Comparison of ENCODE assay signal across 8 cellular contexts in genomic region chr3:169041677-169042171, GRCh38.
DNase-seq lines count a peak whose midpoint lies in the region; ATAC-seq, FAIRE-seq and TF ChIP-seq lines count a peak whose summit lies in the region.
"Had no signal": no experiment of that assay in that cellular context is flagged by ENCODE, and none has a peak within 500 bp of the region (broad histone marks: within the 10 kb centered on the region; RNA-seq: fewer than 3 reads in every experiment).

No MANE protein-coding gene starts in this region.

- H3K9me3 ChIP-seq in OCI-LY7 (ENCODE audit: low read length) (no peaks in the 10 kb centered on the region), Karpas-422 (ENCODE audit: low read length) (no peaks in the 10 kb centered on the region)

- H2AFZ ChIP-seq in OCI-LY7 (ENCODE audit: low read length) (no peak overlapping the region), Karpas-422 (ENCODE audit: low read length) (no peak overlapping the region)

- H3K27me3 ChIP-seq in Karpas-422 (ENCODE audit: low read length): no peaks in the 10 kb centered on the region

- BruUV-seq in OCI-LY7 (replicated peaks; lab: Mats Ljungman, UMichigan): no TSS peak

- H3K4me1 ChIP-seq in OCI-LY7 (ENCODE audit: insufficient read depth, low read length, poor library complexity, severe bottlenecking): no peaks in the 10 kb centered on the region
- H3K4me1 ChIP-seq in Karpas-422 (ENCODE audit: low read length): no peaks in the 10 kb centered on the region

- H3K9me3 Mint-ChIP-seq in effector memory CD8-positive, alpha-beta T cell: peaks cover 4 to 11% of the 10 kb centered on the region in 2 donors

- H3K4me3 ChIP-seq in OCI-LY7 (ENCODE audit: low read depth, low read length, poor library complexity, severe bottlenecking): no peak overlapping the region
- H3K4me3 ChIP-seq in Karpas-422 (ENCODE audit: low read length): no peak overlapping the region
- H3K4me3 ChIP-seq: SK-N-MC had no signal

- DNase-seq in H54 (ENCODE audit: insufficient read length, low spot score) (no peak), OCI-LY7 (ENCODE audit: low spot score) (no peak), epithelial cell of prostate (ENCODE audit: low read depth, low spot score) (no peak), pons (ENCODE audit: low spot score) (peak; percentile 34), Karpas-422 (no peak)
- no peak for DNase-seq in effector memory CD8-positive, alpha-beta T cell

- intact Hi-C loops in OCI-LY7 (cut with micrococcal nuclease; ENCODE audit: unreplicated experiment): no loop called here

- no peak overlapping the region for H3K9ac ChIP-seq in Karpas-422 (ENCODE audit: low read length)

- CTCF ChIA-PET in OCI-LY7 (lab: Charles Lee; ENCODE audit: unreplicated experiment): no interaction called here

- H3K79me2 ChIP-seq in OCI-LY7 (ENCODE audit: insufficient read depth, low read depth, low read length) (no peaks in the 10 kb centered on the region), Karpas-422 (ENCODE audit: low read length) (no peaks in the 10 kb centered on the region)

- H4K20me1 ChIP-seq in OCI-LY7 (ENCODE audit: insufficient read depth, low read length) (no peaks in the 10 kb centered on the region), Karpas-422 (ENCODE audit: insufficient read depth, low read depth, low read length) (no peaks in the 10 kb centered on the region)

- no peak overlapping the region for H3K27ac Mint-ChIP-seq in effector memory CD8-positive, alpha-beta T cell

- H3K4me3 Mint-ChIP-seq in effector memory CD8-positive, alpha-beta T cell: no peak overlapping the region

- no peak overlapping the region for H3K27ac ChIP-seq in OCI-LY7 (ENCODE audit: low read depth, low read length, poor library complexity, severe bottlenecking)
- H3K27ac ChIP-seq in epithelial cell of prostate: peak overlapping the region; percentile 12
- H3K27ac ChIP-seq in Karpas-422 (ENCODE audit: low read length): no peak overlapping the region
- H3K27ac ChIP-seq: SK-N-MC had no signal

- peak; percentile 81 for FAIRE-seq in H54 (lab: Jason Lieb, UNC)

- no peak overlapping the region for H3K4me2 ChIP-seq in OCI-LY7 (ENCODE audit: low read length)
- H3K4me2 ChIP-seq in Karpas-422 (ENCODE audit: low read depth, low read length, poor library complexity, severe bottlenecking): no peak overlapping the region

- no peak for ATAC-seq in HG02571 (IDR thresholded peaks at IDR 0.05; ENCODE audit: unreplicated experiment)
- no peak for ATAC-seq in effector memory CD8-positive, alpha-beta T cell (replicated peaks)

- no peak for TF ChIP-seq POLR2A in H54 (IDR thresholded peaks at IDR 0.05; ENCODE audit: low read depth, low read length)

- H3K27me3 Mint-ChIP-seq in effector memory CD8-positive, alpha-beta T cell: no peaks in the 10 kb centered on the region

- H3K36me3 ChIP-seq in OCI-LY7 (ENCODE audit: insufficient read depth, low read length): no peaks in the 10 kb centered on the region
- no peaks in the 10 kb centered on the region for H3K36me3 ChIP-seq in Karpas-422 (ENCODE audit: insufficient read depth, low read length)

- TF ChIP-seq CTCF in OCI-LY7 (conservative IDR thresholded peaks at IDR 0.05; ENCODE audit: low read length): peak; percentile 62

- H3K9me2 ChIP-seq in OCI-LY7 (ENCODE audit: insufficient read depth, low read length) (no peaks in the 10 kb centered on the region), Karpas-422 (replicated peaks; ENCODE audit: insufficient read depth, low read length) (no peaks in the 10 kb centered on the region)

- peaks cover 3% of the 10 kb centered on the region for H3K36me3 Mint-ChIP-seq in effector memory CD8-positive, alpha-beta T cell (ENCODE audit: insufficient read depth)

- no peaks in the 10 kb centered on the region for H3K4me1 Mint-ChIP-seq in effector memory CD8-positive, alpha-beta T cell (ENCODE audit: low read depth in 2 of 2)

- POLR2A ChIA-PET in OCI-LY7 (lab: Charles Lee): interaction anchor here (0.6 kb wide), 2 partner anchors 603 to 1906 kb away, joined by 3 to 7 read pairs; no protein-coding TSS in a partner anchor
